ENCODE assay signal across 14 cellular contexts in genomic region chr15:90006217-90007088, GRCh38. TPM values are rescaled to one million over a fixed set of nuclear protein-coding genes. Genes with fewer than 3 reads are reported as not detected.
DNase-seq lines count a peak whose midpoint lies in the region; ATAC-seq and TF ChIP-seq lines count a peak whose summit lies in the region.
"Had no signal": no experiment of that assay in that cellular context is flagged by ENCODE, and none has a peak within 500 bp of the region (broad histone marks: within the 10 kb centered on the region; RNA-seq: fewer than 3 reads in every experiment).

No MANE protein-coding gene starts in this region.

- peak overlapping the region; percentile 43 for H3K4me3 Mint-ChIP-seq in T-helper 17 cell
- peak overlapping the region; percentile 44 for H3K4me3 Mint-ChIP-seq in type B pancreatic cell

- peaks cover 4% of the 10 kb centered on the region for H3K36me3 ChIP-seq in left ventricle myocardium inferior
- H3K36me3 ChIP-seq: suprapubic skin had no signal

- no peak for ATAC-seq in Right ventricle myocardium superior (ENCODE audit: poor library complexity)
- ATAC-seq in T-helper 17 cell = no peak
- no peak for ATAC-seq in GM18909 (IDR thresholded peaks at IDR 0.05; ENCODE audit: poor library complexity, unreplicated experiment)

- H3K4me1 Mint-ChIP-seq in T-helper 17 cell (peaks cover 64% of the 10 kb centered on the region), type B pancreatic cell (ENCODE audit: unreplicated experiment) (peaks cover 48% of the 10 kb centered on the region)

- TF ChIP-seq CTCF in left ventricle myocardium inferior (IDR thresholded peaks at IDR 0.05; ENCODE audit: borderline replicate concordance) (no peak), type B pancreatic cell (conservative IDR thresholded peaks at IDR 0.05) (no peak)

- no peaks in the 10 kb centered on the region for H3K9me3 Mint-ChIP-seq in type B pancreatic cell

- H3K27ac Mint-ChIP-seq in T-helper 17 cell (peak overlapping the region; percentile 96), type B pancreatic cell (peak overlapping the region; percentile 89)

- no peak overlapping the region for H3K4me3 ChIP-seq in left ventricle myocardium inferior
- H3K4me3 ChIP-seq: SK-N-MC, suprapubic skin had no signal

- peaks cover 7% of the 10 kb centered on the region for H3K9me3 ChIP-seq in left ventricle myocardium inferior (replicated peaks)
- H3K9me3 ChIP-seq in T-helper 17 cell (ENCODE audit: control insufficient read depth, low read length, poor library complexity, severe bottlenecking) = no peaks in the 10 kb centered on the region
- H3K9me3 ChIP-seq: suprapubic skin had no signal

- peak overlapping the region; percentile 89 for H3K27ac ChIP-seq in left ventricle myocardium inferior (replicated peaks)
- H3K27ac ChIP-seq: SK-N-MC had no signal

- H3K4me1 ChIP-seq in left ventricle myocardium inferior = peaks cover 42% of the 10 kb centered on the region

- H3K27me3 Mint-ChIP-seq in T-helper 17 cell (no peaks in the 10 kb centered on the region), type B pancreatic cell (no peaks in the 10 kb centered on the region)

- intact Hi-C loops in left ventricle myocardium inferior (cut with micrococcal nuclease) = no loop called here
- intact Hi-C loops in Right ventricle myocardium superior (cut with DNase I) = no loop called here

- no peak for DNase-seq in left ventricle myocardium inferior
- DNase-seq in Right ventricle myocardium superior = no peak
- DNase-seq in T-helper 17 cell = no peak
- peak; percentile 71 for DNase-seq in islet precursor cell
- no peak for DNase-seq in type B pancreatic cell (ENCODE audit: extremely low spot score, unreplicated experiment)
- DNase-seq in hypothalamus (lab: John Stamatoyannopoulos, UW) = no peak
- no peak for DNase-seq in HuH-7.5 (ENCODE audit: low spot score)
- DNase-seq: amygdala; NCI-H345; nucleus accumbens; stimulated activated CD4-positive, alpha-beta T cell treated with anti-CD3 and anti-CD28 coated beads, Interleukin-4, amount 100 ng/mL, for 4 hours had no signal

- no peaks in the 10 kb centered on the region for H3K27me3 ChIP-seq in left ventricle myocardium inferior (ENCODE audit: low read depth)
- H3K27me3 ChIP-seq: suprapubic skin had no signal

- H3K36me3 Mint-ChIP-seq in T-helper 17 cell (ENCODE audit: low read depth) = peaks cover 3% of the 10 kb centered on the region
- peaks cover 11% of the 10 kb centered on the region for H3K36me3 Mint-ChIP-seq in type B pancreatic cell

RNA-seq across cellular contexts. Expression of gene ZNF710, which starts 5.3 kb away (rescaled TPM):
- total RNA-seq in left ventricle myocardium inferior = 5.5 TPM
- 4.9 TPM for total RNA-seq in Right ventricle myocardium superior
- total RNA-seq in T-helper 17 cell = 10 to 100 TPM; 11.7 to 14.4 TPM
- total RNA-seq in type B pancreatic cell (ENCODE audit: low replicate concordance) = 34.7 and 47.2 TPM in 2 replicates
